In genomic region chr11:123577081-123577598, GRCh38 we compare ENCODE assay signal across 8 cellular contexts.
A peak's percentile ranks its signal among the peaks of the same experiment; 100 is the strongest.
DNase-seq lines count a peak whose midpoint lies in the region; ATAC-seq and TF ChIP-seq lines count a peak whose summit lies in the region.

No MANE protein-coding gene starts in this region.

- peaks cover 20% of the 10 kb centered on the region for H3K4me1 Mint-ChIP-seq in activated T-cell treated with anti-CD3 and anti-CD28 coated beads, Interleukin-2, amount 50 U/mL, for 4 hours (ENCODE audit: low read depth)
- peaks cover 15 to 26% (median 18%) of the 10 kb centered on the region in 4 donors for H3K4me1 Mint-ChIP-seq in naive thymus-derived CD8-positive, alpha-beta T cell

- ATAC-seq in HG03064 (IDR thresholded peaks at IDR 0.05; ENCODE audit: low read depth, unreplicated experiment) = peak; percentile 56
- peak; percentile 62 to 71 for ATAC-seq in activated T-cell treated with anti-CD3 and anti-CD28 coated beads, Interleukin-2, amount 50 U/mL, for 4 hours
- ATAC-seq in naive thymus-derived CD8-positive, alpha-beta T cell = peak; percentile 54 to 74

- peaks cover 17% of the 10 kb centered on the region for H3K4me1 ChIP-seq in NT2/D1 (ENCODE audit: insufficient read depth, insufficient read length)

- H3K27ac Mint-ChIP-seq in naive thymus-derived CD8-positive, alpha-beta T cell = peak overlapping the region in 2 of 10 donors; percentile 33 to 44

- POLR2A ChIA-PET in naive thymus-derived CD8-positive, alpha-beta T cell (lab: Charles Lee) = no interaction called here

- no peaks in the 10 kb centered on the region for H3K9me3 ChIP-seq in NT2/D1 (ENCODE audit: insufficient read depth, low read length)

- no peak overlapping the region for H3K4me3 ChIP-seq in NT2/D1 (ENCODE audit: insufficient read length, low read depth)

- no peaks in the 10 kb centered on the region for H3K36me3 ChIP-seq in NT2/D1 (ENCODE audit: insufficient read depth, insufficient read length, low read length)

- no peak overlapping the region for H3K9ac ChIP-seq in NT2/D1 (ENCODE audit: insufficient read length, low read depth)

- peaks cover 2% of the 10 kb centered on the region for H3K27me3 Mint-ChIP-seq in activated T-cell treated with anti-CD3 and anti-CD28 coated beads, Interleukin-2, amount 50 U/mL, for 4 hours (ENCODE audit: low read depth)
- H3K27me3 Mint-ChIP-seq in naive thymus-derived CD8-positive, alpha-beta T cell = peaks cover 0 to 18% (median 4%) of the 10 kb centered on the region in 5 donors

- TF ChIP-seq POLR2A in erythroblast (IDR thresholded peaks at IDR 0.05; ENCODE audit: low read length) = no peak

- H3K27me3 ChIP-seq in NT2/D1 (ENCODE audit: insufficient read depth, insufficient read length) = no peaks in the 10 kb centered on the region

- peak overlapping the region; percentile 57 for H3K4me3 Mint-ChIP-seq in activated T-cell treated with anti-CD3 and anti-CD28 coated beads, Interleukin-2, amount 50 U/mL, for 4 hours
- peak overlapping the region; percentile 25 to 75 (median 58) for H3K4me3 Mint-ChIP-seq in naive thymus-derived CD8-positive, alpha-beta T cell

- DNase-seq in SHP77 (lab: John Stamatoyannopoulos, UW) (peak; percentile 45 to 48), SHP77 treated with DMSO at 0.1 percent for 48 hours (lab: John Stamatoyannopoulos, UW) (no peak), NT2/D1 (ENCODE audit: low read depth, low spot score) (peak; percentile 50), erythroblast (lab: John Stamatoyannopoulos, UW) (peak; percentile 29 to 50)
- peak; percentile 59 for DNase-seq in activated T-cell treated with anti-CD3 and anti-CD28 coated beads, Interleukin-2, amount 50 U/mL, for 4 hours
- peak in 9 of 10 donors; percentile 19 to 53 (median 43) for DNase-seq in naive thymus-derived CD8-positive, alpha-beta T cell
- peak in 4 of 6 experiments; percentile 23 to 50 (median 44) for DNase-seq in stimulated activated naive CD4-positive, alpha-beta T cell (lab: John Stamatoyannopoulos, UW)

- H3K36me3 Mint-ChIP-seq in activated T-cell treated with anti-CD3 and anti-CD28 coated beads, Interleukin-2, amount 50 U/mL, for 4 hours (ENCODE audit: insufficient read depth) = no peaks in the 10 kb centered on the region
- no peaks in the 10 kb centered on the region for H3K36me3 Mint-ChIP-seq in naive thymus-derived CD8-positive, alpha-beta T cell

- no peaks in the 10 kb centered on the region for H3K9me3 Mint-ChIP-seq in activated T-cell treated with anti-CD3 and anti-CD28 coated beads, Interleukin-2, amount 50 U/mL, for 4 hours
- H3K9me3 Mint-ChIP-seq in naive thymus-derived CD8-positive, alpha-beta T cell = no peaks in the 10 kb centered on the region
